ENCODE assay signal across 34 cellular contexts in the genomic region with DNA sequence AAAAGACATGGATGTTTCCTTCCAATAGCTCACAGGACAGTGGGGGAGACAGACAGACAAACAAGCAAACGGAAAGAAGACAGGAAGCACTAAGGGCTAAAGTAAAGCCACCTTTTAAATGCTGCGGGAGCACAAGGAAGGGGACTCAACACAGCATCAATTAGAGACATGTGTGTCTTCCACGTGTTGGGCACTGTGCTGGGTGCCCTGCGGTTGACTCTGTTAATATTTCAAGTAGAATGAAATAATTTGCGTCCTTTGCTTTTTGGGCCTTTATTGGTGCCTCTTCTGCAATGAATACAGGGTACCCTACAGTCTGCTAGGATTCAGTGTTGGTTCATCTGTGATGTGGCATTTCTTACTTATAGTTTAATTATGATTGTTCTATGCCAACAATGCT.
DNase-seq lines count a peak whose midpoint lies in the region; ATAC-seq, FAIRE-seq and TF ChIP-seq lines count a peak whose summit lies in the region.
"Had no signal": no experiment of that assay in that cellular context is flagged by ENCODE, and none has a peak within 500 bp of the region (broad histone marks: within the 10 kb centered on the region; RNA-seq: fewer than 3 reads in every experiment).

No MANE protein-coding gene starts in this region.

- BruUV-seq in HCT116 (replicated peaks; lab: Mats Ljungman, UMichigan) = no TSS peak

- CTCF ChIA-PET in HCT116 (lab: Charles Lee) = no interaction called here

- H3K4me3 Mint-ChIP-seq in stimulated activated memory B cell treated with anti-CD40 and anti-IgM and Interleukin-4, amounts not matched to agents 10 μg/mL and 1 μg/mL and 100 μg/mL, for 72 hours = no peak overlapping the region
- H3K4me3 Mint-ChIP-seq: activated CD8-positive, alpha-beta memory T cell treated with anti-CD3 and anti-CD28 coated beads, Interleukin-2, amount 10 ng/mL, durations not matched to agents 7 days and 5 days; activated naive CD8-positive, alpha-beta T cell treated with anti-CD3 and anti-CD28 coated beads for 36 hours; activated T-cell treated with anti-CD3 and anti-CD28 coated beads, Interleukin-2, amount 50 U/mL, for 4 hours; CD8-positive, alpha-beta memory T cell; H9; IgD-negative memory B cell; natural killer cell treated with Interleukin-12 subunit alpha and Interleukin-12 subunit beta and Interleukin-15 and Interleukin-18, amount 100 ng/mL, for 72 hours; T-helper 1 cell treated with Interleukin-12 subunit alpha and Interleukin-12 subunit beta and Interleukin-4 antibody, amounts not matched to agents 30 μg/mL and 1 μg/mL, for 36 hours had no signal

- TF ChIP-seq POLR2A in HCT116 (IDR thresholded peaks at IDR 0.05; ENCODE audit: borderline replicate concordance, extremely low read depth, insufficient read depth, insufficient read length) = no peak

- peaks cover 4% of the 10 kb centered on the region for H3K9me3 Mint-ChIP-seq in stimulated activated memory B cell treated with anti-CD40 and anti-IgM and Interleukin-4, amounts not matched to agents 10 μg/mL and 1 μg/mL and 100 μg/mL, for 72 hours
- H3K9me3 Mint-ChIP-seq: activated naive CD8-positive, alpha-beta T cell treated with anti-CD3 and anti-CD28 coated beads for 36 hours; activated T-cell treated with anti-CD3 and anti-CD28 coated beads, Interleukin-2, amount 50 U/mL, for 4 hours; CD8-positive, alpha-beta memory T cell; natural killer cell treated with Interleukin-12 subunit alpha and Interleukin-12 subunit beta and Interleukin-15 and Interleukin-18, amount 100 ng/mL, for 72 hours; T-helper 1 cell treated with Interleukin-12 subunit alpha and Interleukin-12 subunit beta and Interleukin-4 antibody, amounts not matched to agents 30 μg/mL and 1 μg/mL, for 36 hours had no signal

- no peaks in the 10 kb centered on the region for H3K27me3 ChIP-seq in HCT116 (ENCODE audit: insufficient read depth, low read length)
- H3K27me3 ChIP-seq in RWPE2 (ENCODE audit: insufficient read depth, poor library complexity, severe bottlenecking) = no peaks in the 10 kb centered on the region
- no peaks in the 10 kb centered on the region for H3K27me3 ChIP-seq in foreskin keratinocyte
- no peaks in the 10 kb centered on the region for H3K27me3 ChIP-seq in osteoblast (ENCODE audit: insufficient read depth, low read length)
- H3K27me3 ChIP-seq: right atrium auricular region, SJSA1, stomach, thyroid gland had no signal

- no peak for TF ChIP-seq RAD21 in HCT116 (IDR thresholded peaks at IDR 0.05; ENCODE audit: low read depth)

- H3K36me3 ChIP-seq in HCT116 (ENCODE audit: control insufficient read depth in 1 of 2, insufficient read depth in 2 of 2, low read length in 2 of 2) (no peaks in the 10 kb centered on the region), RWPE2 (ENCODE audit: low read depth) (no peaks in the 10 kb centered on the region), osteoblast (ENCODE audit: insufficient read depth, low read length) (no peaks in the 10 kb centered on the region)
- H3K36me3 ChIP-seq: BE2C, right atrium auricular region, SJSA1, stomach, thyroid gland had no signal

- no peaks in the 10 kb centered on the region for H3K36me3 Mint-ChIP-seq in stimulated activated memory B cell treated with anti-CD40 and anti-IgM and Interleukin-4, amounts not matched to agents 10 μg/mL and 1 μg/mL and 100 μg/mL, for 72 hours
- H3K36me3 Mint-ChIP-seq: activated CD8-positive, alpha-beta memory T cell treated with anti-CD3 and anti-CD28 coated beads, Interleukin-2, amount 10 ng/mL, durations not matched to agents 7 days and 5 days; activated naive CD8-positive, alpha-beta T cell treated with anti-CD3 and anti-CD28 coated beads for 36 hours; CD8-positive, alpha-beta memory T cell; IgD-negative memory B cell; natural killer cell treated with Interleukin-12 subunit alpha and Interleukin-12 subunit beta and Interleukin-15 and Interleukin-18, amount 100 ng/mL, for 72 hours had no signal

- peaks cover under 1% of the 10 kb centered on the region for H3K27me3 Mint-ChIP-seq in stimulated activated memory B cell treated with anti-CD40 and anti-IgM and Interleukin-4, amounts not matched to agents 10 μg/mL and 1 μg/mL and 100 μg/mL, for 72 hours

- no peak for TF ChIP-seq CTCF in HCT116 (IDR thresholded peaks at IDR 0.05 in 2 of 3, conservative IDR thresholded peaks at IDR 0.05 in 1 of 3; ENCODE audit: borderline replicate concordance in 1 of 3, insufficient read depth in 1 of 3, low read depth in 2 of 3, low read length in 2 of 3)
- TF ChIP-seq CTCF in RWPE2 (IDR thresholded peaks at IDR 0.05; ENCODE audit: poor library complexity, severe bottlenecking) = no peak
- no peak for TF ChIP-seq CTCF in foreskin keratinocyte (conservative IDR thresholded peaks at IDR 0.05)
- no peak for TF ChIP-seq CTCF in osteoblast (IDR thresholded peaks at IDR 0.05; ENCODE audit: extremely low read depth, low read depth, low read length)

- H4K20me1 ChIP-seq in HCT116 (ENCODE audit: insufficient read depth) = no peaks in the 10 kb centered on the region
- H4K20me1 ChIP-seq in osteoblast (ENCODE audit: insufficient read depth, low read length) = no peaks in the 10 kb centered on the region

- no peak for FAIRE-seq in RCC 7860 (lab: Jason Lieb, UNC)
- FAIRE-seq: GM19239, TTC549 had no signal

- no peak overlapping the region for H3K4me3 ChIP-seq in HCT116 (replicated peaks in 1 of 2; ENCODE audit: low read depth in 1 of 2, low read length in 2 of 2)
- no peak overlapping the region for H3K4me3 ChIP-seq in RWPE2 (ENCODE audit: severe bottlenecking)
- no peak overlapping the region for H3K4me3 ChIP-seq in osteoblast (ENCODE audit: insufficient read depth, low read length)
- H3K4me3 ChIP-seq: coronary artery, right atrium auricular region, SJSA1, stomach, thyroid gland had no signal

- POLR2A ChIA-PET in HCT116 (lab: Charles Lee) = no interaction called here

- peak overlapping the region; percentile 99 for H2AFZ ChIP-seq in HCT116 (ENCODE audit: low read depth, low read length, poor library complexity, severe bottlenecking)
- H2AFZ ChIP-seq in osteoblast (ENCODE audit: low read length) = peak overlapping the region; percentile 27

- ATAC-seq in HCT116 (0 out of 2 replicates have a peak, but pooled peaks have one; percentile 13), RWPE2 (ENCODE audit: low read depth) (no peak), foreskin keratinocyte (no peak), HG03135 (IDR thresholded peaks at IDR 0.05; ENCODE audit: unreplicated experiment) (no peak)
- ATAC-seq in stimulated activated memory B cell treated with anti-CD40 and anti-IgM and Interleukin-4, amounts not matched to agents 10 μg/mL and 1 μg/mL and 100 μg/mL, for 72 hours = no peak
- ATAC-seq: activated CD8-positive, alpha-beta memory T cell treated with anti-CD3 and anti-CD28 coated beads, Interleukin-2, amount 10 ng/mL, durations not matched to agents 7 days and 5 days; activated T-cell treated with anti-CD3 and anti-CD28 coated beads, Interleukin-2, amount 50 U/mL, for 4 hours; natural killer cell treated with Interleukin-12 subunit alpha and Interleukin-12 subunit beta and Interleukin-15 and Interleukin-18, amount 100 ng/mL, for 72 hours had no signal

- H3K27ac Mint-ChIP-seq in stimulated activated memory B cell treated with anti-CD40 and anti-IgM and Interleukin-4, amounts not matched to agents 10 μg/mL and 1 μg/mL and 100 μg/mL, for 72 hours = no peak overlapping the region
- H3K27ac Mint-ChIP-seq: activated CD8-positive, alpha-beta memory T cell treated with anti-CD3 and anti-CD28 coated beads, Interleukin-2, amount 10 ng/mL, durations not matched to agents 7 days and 5 days; activated naive CD8-positive, alpha-beta T cell treated with anti-CD3 and anti-CD28 coated beads for 36 hours; CD8-positive, alpha-beta memory T cell; H9; IgD-negative memory B cell; natural killer cell treated with Interleukin-12 subunit alpha and Interleukin-12 subunit beta and Interleukin-15 and Interleukin-18, amount 100 ng/mL, for 72 hours; T-helper 1 cell treated with Interleukin-12 subunit alpha and Interleukin-12 subunit beta and Interleukin-4 antibody, amounts not matched to agents 30 μg/mL and 1 μg/mL, for 36 hours had no signal

- RAD21 ChIA-PET in HCT116 (lab: Charles Lee; ENCODE audit: low non-redundant PET in 1 of 2, low total read pairs in 2 of 2, uncharacterized antibody in 2 of 2, unreplicated experiment in 2 of 2) = no interaction called here

- intact Hi-C loops in HCT116 (cut with micrococcal nuclease) = no loop called here

- peaks cover 0 to 25% of the 10 kb centered on the region in 2 experiments; a peak in 3 of 4 replicates for H3K4me1 ChIP-seq in HCT116 (ENCODE audit: control insufficient read depth in 1 of 2, insufficient read depth in 2 of 2, low read length in 2 of 2)
- peaks cover 31% of the 10 kb centered on the region for H3K4me1 ChIP-seq in RWPE2 (ENCODE audit: insufficient read depth, poor library complexity, severe bottlenecking)
- H3K4me1 ChIP-seq in foreskin keratinocyte = peaks cover 29% of the 10 kb centered on the region
- peaks cover 23% of the 10 kb centered on the region for H3K4me1 ChIP-seq in osteoblast (ENCODE audit: insufficient read depth, low read length)
- H3K4me1 ChIP-seq: BE2C, right atrium auricular region, stomach, thyroid gland had no signal

- H3K79me2 ChIP-seq in HCT116 (ENCODE audit: insufficient read depth, low read length) (no peaks in the 10 kb centered on the region), osteoblast (ENCODE audit: insufficient read depth, low read length) (no peaks in the 10 kb centered on the region)

- H3K27ac ChIP-seq in HCT116 (ENCODE audit: low read depth, low read length) (no peak overlapping the region), RWPE2 (ENCODE audit: poor library complexity, severe bottlenecking) (peak overlapping the region; percentile 67), foreskin keratinocyte (peak overlapping the region; percentile 8), osteoblast (ENCODE audit: low read depth, low read length) (no peak overlapping the region)
- H3K27ac ChIP-seq: coronary artery, right atrium auricular region, SJSA1, stomach, thyroid gland had no signal

- H3K4me2 ChIP-seq in HCT116 (ENCODE audit: low read length) = peak overlapping the region; percentile 76; the same call in 1 of the 2 replicates
- H3K4me2 ChIP-seq in osteoblast (ENCODE audit: insufficient read depth, low read length) = no peak overlapping the region

- H3K9me3 ChIP-seq in HCT116 (ENCODE audit: control insufficient read depth in 1 of 2, insufficient read depth in 1 of 2, low read depth in 1 of 2, low read length in 2 of 2) (no peaks in the 10 kb centered on the region), RWPE2 (ENCODE audit: severe bottlenecking) (no peaks in the 10 kb centered on the region), osteoblast (ENCODE audit: low read depth, low read length) (no peaks in the 10 kb centered on the region)
- H3K9me3 ChIP-seq: BE2C, right atrium auricular region, SJSA1, stomach, thyroid gland had no signal

- no peaks in the 10 kb centered on the region for H3K9me2 ChIP-seq in HCT116 (ENCODE audit: insufficient read depth)

- DNase-seq in HCT116 (ENCODE audit: low read depth, low spot score) (no peak), RWPE2 (ENCODE audit: low spot score) (no peak), foreskin keratinocyte (no peak), osteoblast (ENCODE audit: insufficient read length, low spot score, missing footprints) (no peak), RCC 7860 (ENCODE audit: low spot score) (no peak), germinal center (ENCODE audit: low spot score) (no peak)
- DNase-seq: activated CD4-positive, alpha-beta T cell treated with anti-CD3 and anti-CD28 coated beads, Interleukin-2, amount 50 U/mL, for 4 hours; activated CD8-positive, alpha-beta memory T cell treated with anti-CD3 and anti-CD28 coated beads, Interleukin-2, amount 10 ng/mL, durations not matched to agents 7 days and 5 days; activated gamma-delta T cell; activated naive CD8-positive, alpha-beta T cell treated with anti-CD3 and anti-CD28 coated beads for 36 hours; activated T-cell treated with anti-CD3 and anti-CD28 coated beads, Interleukin-2, amount 50 U/mL, for 4 hours; aorta; BE2C; CD8-positive, alpha-beta memory T cell; effector memory CD4-positive, alpha-beta T cell; EL; foreskin fibroblast; H9; NCI-H1436 treated with DMSO at 0.1 percent for 48 hours; NCI-H2081 treated with DMSO at 0.1 percent for 48 hours; RPMI8226; stimulated activated CD8-positive, alpha-beta memory T cell treated with anti-CD3 and anti-CD28 coated beads, Interleukin-4, amount 100 ng/mL, for 48 hours had no signal

- H3K9ac ChIP-seq in HCT116 (ENCODE audit: low read length) = no peak overlapping the region

- no peaks in the 10 kb centered on the region for H3K4me1 Mint-ChIP-seq in stimulated activated memory B cell treated with anti-CD40 and anti-IgM and Interleukin-4, amounts not matched to agents 10 μg/mL and 1 μg/mL and 100 μg/mL, for 72 hours
- H3K4me1 Mint-ChIP-seq: activated CD8-positive, alpha-beta memory T cell treated with anti-CD3 and anti-CD28 coated beads, Interleukin-2, amount 10 ng/mL, durations not matched to agents 7 days and 5 days; activated naive CD8-positive, alpha-beta T cell treated with anti-CD3 and anti-CD28 coated beads for 36 hours; CD8-positive, alpha-beta memory T cell; IgD-negative memory B cell had no signal

Comparison
In these comparisons a context has a peak if more than half of its experiments do, and no peak if none do; other contexts are left out.
1. H3K27ac ChIP-seq: peak in RWPE2 (single experiment) and foreskin keratinocyte (single experiment); none in HCT116 (single experiment) and osteoblast (single experiment).